ENCODE assay signal across 33 cellular contexts in genomic region chr1:28773105-28773504, GRCh38. TPM values are rescaled to one million over a fixed set of nuclear protein-coding genes. Genes with fewer than 3 reads are reported as not detected.
"Had no signal": no experiment of that assay in that cellular context is flagged by ENCODE, and none has a peak within 500 bp of the region (broad histone marks: within the 10 kb centered on the region; RNA-seq: fewer than 3 reads in every experiment).

No MANE protein-coding gene starts in this region.

- H3K4me2 ChIP-seq: SK-N-SH had no signal

- H3K9me3 ChIP-seq: ascending aorta, Peyer's patch, SJSA1, SK-N-SH had no signal

- H3K9ac ChIP-seq: SK-N-SH had no signal

- H3K9me2 ChIP-seq: SK-N-SH had no signal

- H3K4me1 ChIP-seq: Peyer's patch, SJSA1 had no signal

- ATAC-seq: activated CD4-positive, alpha-beta T cell treated with anti-CD3 and anti-CD28 coated beads for 36 hours; activated CD4-positive, CD25-positive, alpha-beta regulatory T cell treated with anti-CD3 and anti-CD28 coated beads, Interleukin-2, amount 50 U/mL, for 24 hours; activated T-cell treated with anti-CD3 and anti-CD28 coated beads, Interleukin-2, amount 50 U/mL, for 72 hours; PC-3 had no signal

- H3K27ac Mint-ChIP-seq: activated CD4-positive, alpha-beta T cell treated with anti-CD3 and anti-CD28 coated beads for 36 hours; activated CD4-positive, alpha-beta T cell treated with anti-CD3 and anti-CD28 coated beads, Interleukin-2, amount 10 ng/mL, durations not matched to agents 7 days and 5 days; activated naive CD4-positive, alpha-beta T cell treated with anti-CD3 and anti-CD28 coated beads, Interleukin-2, amount 50 U/mL, for 24 hours; activated naive CD8-positive, alpha-beta T cell treated with anti-CD3 and anti-CD28 coated beads, Interleukin-2, amount 10 ng/mL, durations not matched to agents 7 days and 5 days; activated T-cell treated with anti-CD3 and anti-CD28 coated beads, Interleukin-2, amount 50 U/mL, for 72 hours; activated T-helper 2 cell treated with anti-CD3 and anti-CD28 coated beads, Interferon-gamma antibody, Interleukin-2, Interleukin-4, amounts not matched to agents 10 μg/mL and 5 μg/mL and 100 μg/mL, durations not matched to agents 14 hours and 24 hours and 36 hours; T-helper 1 cell treated with Interleukin-12 subunit alpha and Interleukin-12 subunit beta and Interleukin-4 antibody, amounts not matched to agents 30 μg/mL and 1 μg/mL, for 36 hours; T-helper 2 cell treated with Interferon-gamma antibody and Interleukin-4, amounts not matched to agents 5 μg/mL and 100 μg/mL, for 36 hours had no signal

- H3K4me3 ChIP-seq: ascending aorta, cardiac muscle cell, Peyer's patch, SJSA1 had no signal

- H3K4me3 Mint-ChIP-seq: activated CD4-positive, alpha-beta T cell treated with anti-CD3 and anti-CD28 coated beads for 36 hours; activated CD4-positive, alpha-beta T cell treated with anti-CD3 and anti-CD28 coated beads, Interleukin-2, amount 10 ng/mL, durations not matched to agents 7 days and 5 days; activated naive CD4-positive, alpha-beta T cell treated with anti-CD3 and anti-CD28 coated beads, Interleukin-2, amount 50 U/mL, for 24 hours; activated naive CD8-positive, alpha-beta T cell treated with anti-CD3 and anti-CD28 coated beads, Interleukin-2, amount 10 ng/mL, durations not matched to agents 7 days and 5 days; activated T-cell treated with anti-CD3 and anti-CD28 coated beads, Interleukin-2, amount 50 U/mL, for 72 hours; central memory CD8-positive, alpha-beta T cell; T-helper 1 cell treated with Interleukin-12 subunit alpha and Interleukin-12 subunit beta and Interleukin-4 antibody, amounts not matched to agents 30 μg/mL and 1 μg/mL, for 36 hours; T-helper 2 cell treated with Interferon-gamma antibody and Interleukin-4, amounts not matched to agents 5 μg/mL and 100 μg/mL, for 36 hours had no signal

- DNase-seq: activated CD4-positive, alpha-beta T cell treated with anti-CD3 and anti-CD28 coated beads for 36 hours; activated CD4-positive, alpha-beta T cell treated with anti-CD3 and anti-CD28 coated beads, Interleukin-2, amount 10 ng/mL, durations not matched to agents 7 days and 5 days; activated CD4-positive, alpha-beta T cell treated with anti-CD3 and anti-CD28 coated beads, Interleukin-2, amount 50 U/mL, for 48 hours; activated T-cell treated with anti-CD3 and anti-CD28 coated beads, Interleukin-2, amount 50 U/mL, for 1 hour; activated T-cell treated with anti-CD3 and anti-CD28 coated beads, Interleukin-2, amount 50 U/mL, for 72 hours; amygdala; Karpas-422; NCI-H1105 treated with DMSO at 0.1 percent for 48 hours; NCI-H1436; NCI-H1694; NCI-H1930; NCI-H2081 treated with DMSO at 0.1 percent for 48 hours; NCI-H345; NCI-H524 treated with DMSO at 0.1 percent for 48 hours; NCI-H748 treated with DMSO at 0.1 percent for 48 hours; NK-92 treated with Interleukin-12 subunit alpha and Interleukin-12 subunit beta, amount 100 ng/mL, for 24 hours; PC-3; Peyer's patch; RPMI8226; SHP77 treated with DMSO at 0.1 percent for 48 hours; SK-N-SH had no signal

- H3K9me3 Mint-ChIP-seq: activated CD4-positive, alpha-beta T cell treated with anti-CD3 and anti-CD28 coated beads, Interleukin-2, amount 10 ng/mL, durations not matched to agents 7 days and 5 days; activated naive CD4-positive, alpha-beta T cell treated with anti-CD3 and anti-CD28 coated beads, Interleukin-2, amount 50 U/mL, for 24 hours; activated naive CD8-positive, alpha-beta T cell treated with anti-CD3 and anti-CD28 coated beads, Interleukin-2, amount 10 ng/mL, durations not matched to agents 7 days and 5 days; activated T-cell treated with anti-CD3 and anti-CD28 coated beads, Interleukin-2, amount 50 U/mL, for 72 hours; activated T-helper 2 cell treated with anti-CD3 and anti-CD28 coated beads, Interferon-gamma antibody, Interleukin-2, Interleukin-4, amounts not matched to agents 10 μg/mL and 5 μg/mL and 100 μg/mL, durations not matched to agents 14 hours and 24 hours and 36 hours; central memory CD8-positive, alpha-beta T cell; T-helper 1 cell treated with Interleukin-12 subunit alpha and Interleukin-12 subunit beta and Interleukin-4 antibody, amounts not matched to agents 30 μg/mL and 1 μg/mL, for 36 hours; T-helper 2 cell treated with Interferon-gamma antibody and Interleukin-4, amounts not matched to agents 5 μg/mL and 100 μg/mL, for 36 hours had no signal

- H3K27me3 Mint-ChIP-seq: activated CD4-positive, alpha-beta T cell treated with anti-CD3 and anti-CD28 coated beads for 36 hours; activated CD4-positive, alpha-beta T cell treated with anti-CD3 and anti-CD28 coated beads, Interleukin-2, amount 10 ng/mL, durations not matched to agents 7 days and 5 days; activated naive CD4-positive, alpha-beta T cell treated with anti-CD3 and anti-CD28 coated beads, Interleukin-2, amount 50 U/mL, for 24 hours; central memory CD8-positive, alpha-beta T cell had no signal

- H3K27me3 ChIP-seq: ascending aorta, cardiac muscle cell, Peyer's patch, SJSA1 had no signal

- H3K27ac ChIP-seq: ascending aorta, Peyer's patch, SJSA1 had no signal

- H3K4me1 Mint-ChIP-seq: central memory CD8-positive, alpha-beta T cell had no signal

RNA-seq across cellular contexts. Expression of gene OPRD1, which starts 38.9 kb away (rescaled TPM):
- total RNA-seq: activated CD4-positive, alpha-beta T cell treated with anti-CD3 and anti-CD28 coated beads, Interleukin-2, amount 10 ng/mL, durations not matched to agents 7 days and 5 days; activated naive CD8-positive, alpha-beta T cell treated with anti-CD3 and anti-CD28 coated beads, Interleukin-2, amount 10 ng/mL, durations not matched to agents 7 days and 5 days; activated T-cell treated with anti-CD3 and anti-CD28 coated beads, Interleukin-2, amount 50 U/mL, for 72 hours; activated T-helper 2 cell treated with anti-CD3 and anti-CD28 coated beads, Interferon-gamma antibody, Interleukin-2, Interleukin-4, amounts not matched to agents 10 μg/mL and 5 μg/mL and 100 μg/mL, durations not matched to agents 14 hours and 24 hours and 36 hours; ascending aorta; MCF 10A; NCI-H460; PC-3 had no signal
